In the genomic region with DNA sequence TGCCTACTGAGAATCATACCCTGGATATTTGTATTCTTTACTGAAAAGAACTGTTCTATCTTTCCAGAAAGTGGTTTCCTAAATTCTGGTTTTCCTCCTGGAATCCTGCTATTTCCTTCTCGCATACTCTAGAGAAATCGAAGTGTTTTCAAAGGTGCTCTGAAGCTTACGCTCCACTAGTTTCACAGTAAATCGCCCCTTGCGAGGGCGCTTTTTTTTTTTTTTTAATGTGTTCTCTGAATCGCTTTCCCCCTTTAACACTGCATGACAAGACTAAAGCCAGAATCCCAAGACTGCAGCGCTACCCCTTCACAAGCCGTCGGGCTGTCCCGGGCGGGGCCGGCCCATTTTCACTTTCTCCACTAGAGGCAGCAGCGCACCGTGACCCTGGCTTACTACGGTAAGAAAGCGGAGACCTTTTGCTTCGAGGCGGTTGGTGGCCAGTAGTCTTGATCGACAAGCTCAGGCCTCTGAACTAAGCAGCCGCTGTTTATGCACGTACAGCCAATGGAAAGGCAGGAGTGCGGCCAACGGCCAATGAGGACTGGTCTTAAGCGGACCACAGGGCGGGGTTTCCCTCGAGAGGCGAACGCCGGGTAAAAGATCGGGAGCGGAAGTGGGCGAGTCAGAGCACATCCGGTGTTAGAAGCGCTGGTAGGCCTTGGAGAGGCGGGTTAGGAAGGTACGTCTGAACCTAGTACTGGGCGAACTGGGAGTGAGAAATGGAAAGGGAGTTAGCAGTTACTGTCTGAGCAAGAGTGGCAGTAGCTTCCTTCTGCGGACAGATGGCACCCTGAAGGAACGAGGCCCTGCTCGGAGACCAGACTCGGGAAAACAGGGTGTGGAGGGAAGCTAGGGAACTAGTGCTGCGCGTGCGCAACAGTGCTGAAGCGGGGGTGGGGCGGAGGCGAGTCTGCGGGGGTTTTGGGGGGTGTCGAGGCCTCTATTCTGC, we compare ENCODE assay signal across 1 cellular context.
A peak's percentile ranks its signal among the peaks of the same experiment; 100 is the strongest.
TF ChIP-seq lines count a peak whose summit lies in the region.

TMBIM6 (plus strand) TSS at position 628 of the 952 bp plus-strand sequence. CDS start 10,937 bp downstream, outside the sequence.

TF ChIP-seq in HepG2, 621 proteins besides CTCF, POLR2A, EP300 and RAD21 (continued from another document and continues in another):
- peak; percentile 44; the same call in 1 of the 2 replicates for TF ChIP-seq UBTF (CRISPR knock-in tag; IDR thresholded peaks at IDR 0.05)
- TF ChIP-seq ZNF605 (CRISPR knock-in tag; IDR thresholded peaks at IDR 0.05) = peak; percentile 88
- peak; percentile 83 for TF ChIP-seq IKZF4 (CRISPR knock-in tag; IDR thresholded peaks at IDR 0.05; ENCODE audit: borderline replicate concordance, low read depth, not compliant biosample characterization)
- TF ChIP-seq ZNF383 (CRISPR knock-in tag; IDR thresholded peaks at IDR 0.05; ENCODE audit: borderline replicate concordance) = no peak
- peak; percentile 60; the same call in 1 of the 2 replicates for TF ChIP-seq TP53 (CRISPR knock-in tag; conservative IDR thresholded peaks at IDR 0.05)
- peak; percentile 29; the same call in 1 of the 2 replicates for TF ChIP-seq TGIF2 (CRISPR knock-in tag; IDR thresholded peaks at IDR 0.05)
- 0 out of 2 replicates have a peak, but pooled peaks have one; percentile 8 for TF ChIP-seq NCOA1 (CRISPR knock-in tag; IDR thresholded peaks at IDR 0.05)
- TF ChIP-seq ZNF317 (CRISPR knock-in tag; IDR thresholded peaks at IDR 0.05) = peak; percentile 10; the same call in 1 of the 2 replicates
- TF ChIP-seq AKAP8 (CRISPR knock-in tag; IDR thresholded peaks at IDR 0.05) = no peak
- no peak for TF ChIP-seq POGK (CRISPR knock-in tag; conservative IDR thresholded peaks at IDR 0.05)
- TF ChIP-seq, protein P1, sequence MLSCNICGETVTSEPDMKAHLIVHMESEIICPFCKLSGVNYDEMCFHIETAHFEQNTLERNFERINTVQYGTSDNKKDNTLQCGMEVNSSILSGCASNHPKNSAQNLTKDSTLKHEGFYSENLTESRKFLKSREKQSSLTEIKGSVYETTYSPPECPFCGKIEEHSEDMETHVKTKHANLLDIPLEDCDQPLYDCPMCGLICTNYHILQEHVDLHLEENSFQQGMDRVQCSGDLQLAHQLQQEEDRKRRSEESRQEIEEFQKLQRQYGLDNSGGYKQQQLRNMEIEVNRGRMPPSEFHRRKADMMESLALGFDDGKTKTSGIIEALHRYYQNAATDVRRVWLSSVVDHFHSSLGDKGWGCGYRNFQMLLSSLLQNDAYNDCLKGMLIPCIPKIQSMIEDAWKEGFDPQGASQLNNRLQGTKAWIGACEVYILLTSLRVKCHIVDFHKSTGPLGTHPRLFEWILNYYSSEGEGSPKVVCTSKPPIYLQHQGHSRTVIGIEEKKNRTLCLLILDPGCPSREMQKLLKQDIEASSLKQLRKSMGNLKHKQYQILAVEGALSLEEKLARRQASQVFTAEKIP (CRISPR knock-in tag; IDR thresholded peaks at IDR 0.05; ENCODE audit: borderline replicate concordance) = no peak
- TF ChIP-seq ZNF24 (IDR thresholded peaks at IDR 0.05) = no peak
- no peak for TF ChIP-seq ZNF441 (CRISPR knock-in tag; IDR thresholded peaks at IDR 0.05; ENCODE audit: borderline replicate concordance)
- TF ChIP-seq KLF11 (CRISPR knock-in tag; IDR thresholded peaks at IDR 0.05) = 0 out of 2 replicates have a peak, but pooled peaks have one; percentile 51
- no peak for TF ChIP-seq ZNF816 (CRISPR knock-in tag; IDR thresholded peaks at IDR 0.05; ENCODE audit: borderline replicate concordance)
- no peak for TF ChIP-seq SP1 (IDR thresholded peaks at IDR 0.05)
- TF ChIP-seq SP1 (CRISPR knock-in tag; IDR thresholded peaks at IDR 0.05) = no peak
- no peak for TF ChIP-seq PRDM10 (CRISPR knock-in tag; IDR thresholded peaks at IDR 0.05; ENCODE audit: low read depth)
- peak; percentile 59 for TF ChIP-seq BRD4 (CRISPR knock-in tag; IDR thresholded peaks at IDR 0.05)
- TF ChIP-seq HNF1A (IDR thresholded peaks at IDR 0.05; ENCODE audit: low read depth) = no peak
- TF ChIP-seq HNF1A (CRISPR knock-in tag; IDR thresholded peaks at IDR 0.05; ENCODE audit: borderline replicate concordance) = peak; percentile 41; the same call in 1 of the 2 replicates
- no peak for TF ChIP-seq RARG (CRISPR knock-in tag; IDR thresholded peaks at IDR 0.05; ENCODE audit: low read depth)
- TF ChIP-seq MLLT10 (CRISPR knock-in tag; IDR thresholded peaks at IDR 0.05) = no peak
- 0 out of 2 replicates have a peak, but pooled peaks have one; percentile 36 for TF ChIP-seq BCL6 (CRISPR knock-in tag; IDR thresholded peaks at IDR 0.05)
- no peak for TF ChIP-seq ZNF883 (CRISPR knock-in tag; IDR thresholded peaks at IDR 0.05; ENCODE audit: not compliant biosample characterization)
- no peak for TF ChIP-seq CBX2 (IDR thresholded peaks at IDR 0.05; ENCODE audit: low read depth, low read length)
- TF ChIP-seq CBX2 (CRISPR knock-in tag; IDR thresholded peaks at IDR 0.05; ENCODE audit: low read depth) = no peak
- TF ChIP-seq PAF1 (CRISPR knock-in tag; IDR thresholded peaks at IDR 0.05) = no peak
- no peak for TF ChIP-seq ZNF280B (CRISPR knock-in tag; IDR thresholded peaks at IDR 0.05; ENCODE audit: borderline replicate concordance)
- TF ChIP-seq GTF3A (CRISPR knock-in tag; conservative IDR thresholded peaks at IDR 0.05) = no peak
- no peak for TF ChIP-seq RAD51 (IDR thresholded peaks at IDR 0.05; ENCODE audit: borderline replicate concordance)
- peak; percentile 59 for TF ChIP-seq NR1H2 (CRISPR knock-in tag; IDR thresholded peaks at IDR 0.05; ENCODE audit: borderline replicate concordance, low read depth)
- TF ChIP-seq ZNF225 (CRISPR knock-in tag; IDR thresholded peaks at IDR 0.05) = no peak
- TF ChIP-seq SKI (IDR thresholded peaks at IDR 0.05; ENCODE audit: partially characterized antibody) = peak; percentile 60
- TF ChIP-seq EED (CRISPR knock-in tag; IDR thresholded peaks at IDR 0.05) = peak; percentile 57; the same call in 1 of the 2 replicates
- TF ChIP-seq ZNF530 (CRISPR knock-in tag; IDR thresholded peaks at IDR 0.05; ENCODE audit: low read depth) = no peak
- TF ChIP-seq, protein P2, sequence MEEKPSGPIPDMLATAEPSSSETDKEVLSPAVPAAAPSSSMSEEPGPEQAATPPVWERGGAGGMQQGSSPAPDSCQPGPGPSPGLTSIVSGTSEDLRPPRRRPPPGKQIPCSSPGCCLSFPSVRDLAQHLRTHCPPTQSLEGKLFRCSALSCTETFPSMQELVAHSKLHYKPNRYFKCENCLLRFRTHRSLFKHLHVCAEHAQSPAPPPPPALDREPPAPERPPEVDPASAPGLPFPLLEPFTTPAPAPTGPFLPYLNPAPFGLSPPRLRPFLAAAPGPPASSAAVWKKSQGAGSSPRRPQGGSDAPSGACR (CRISPR knock-in tag; IDR thresholded peaks at IDR 0.05) = peak; percentile 78; the same call in 1 of the 2 replicates
- TF ChIP-seq, protein P3, sequence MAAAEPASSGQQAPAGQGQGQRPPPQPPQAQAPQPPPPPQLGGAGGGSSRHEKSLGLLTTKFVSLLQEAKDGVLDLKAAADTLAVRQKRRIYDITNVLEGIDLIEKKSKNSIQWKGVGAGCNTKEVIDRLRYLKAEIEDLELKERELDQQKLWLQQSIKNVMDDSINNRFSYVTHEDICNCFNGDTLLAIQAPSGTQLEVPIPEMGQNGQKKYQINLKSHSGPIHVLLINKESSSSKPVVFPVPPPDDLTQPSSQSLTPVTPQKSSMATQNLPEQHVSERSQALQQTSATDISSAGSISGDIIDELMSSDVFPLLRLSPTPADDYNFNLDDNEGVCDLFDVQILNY (CRISPR knock-in tag; conservative IDR thresholded peaks at IDR 0.05) = 0 out of 2 replicates have a peak, but pooled peaks have one; percentile 24
- no peak; the same call in 1 of the 2 replicates for TF ChIP-seq MXD3 (CRISPR knock-in tag; IDR thresholded peaks at IDR 0.05)
- peak; percentile 18 for TF ChIP-seq ZNF781 (CRISPR knock-in tag; IDR thresholded peaks at IDR 0.05; ENCODE audit: borderline replicate concordance, not compliant biosample characterization)
